In genomic region chr20:7924692-7925091, GRCh38 we compare ENCODE assay signal across 11 cellular contexts. TPM values are rescaled to one million over a fixed set of nuclear protein-coding genes. Genes with fewer than 3 reads are reported as not detected.
DNase-seq lines count a peak whose midpoint lies in the region; ATAC-seq, FAIRE-seq and TF ChIP-seq lines count a peak whose summit lies in the region.
"Had no signal": no experiment of that assay in that cellular context is flagged by ENCODE, and none has a peak within 500 bp of the region (broad histone marks: within the 10 kb centered on the region; RNA-seq: fewer than 3 reads in every experiment).

No MANE protein-coding gene starts in this region.

- WGBS in GM12878 (ENCODE audit: insufficient coverage, insufficient replicate concordance, low lambda C conversion rate, missing lambda C conversion rate): 16% methylated on average over 3 of the region's 3 CpGs

- no peak; a peak in 1 of 4 replicates for TF ChIP-seq EP300 in GM12878 (IDR thresholded peaks at IDR 0.05; ENCODE audit: borderline replicate concordance in 1 of 2, control insufficient read depth in 1 of 2, low read depth in 2 of 2, low read length in 2 of 2)

- CTCF ChIA-PET in GM12878 (lab: Yijun Ruan, JAX): interaction anchor here (0.9 to 2.4 kb wide), 4 partner anchors 12 to 797 kb away, joined by 3 to 9 read pairs (median 6); no protein-coding TSS in a partner anchor

- in situ Hi-C loops in GM12878 (cut with MboI): no loop called here

- H3K79me2 ChIP-seq in GM12878 (ENCODE audit: control insufficient read depth, insufficient read depth, low read length) (no peaks in the 10 kb centered on the region), MM.1S (ENCODE audit: low read length) (no peaks in the 10 kb centered on the region)

- POLR2A ChIA-PET in GM12878 (lab: Charles Lee): no interaction called here

- H3K9ac ChIP-seq in GM12878 (ENCODE audit: control insufficient read depth, insufficient read depth, low read length): no peak overlapping the region
- no peak overlapping the region for H3K9ac ChIP-seq in MM.1S (ENCODE audit: low read length)

- RAD21 ChIA-PET in GM12878 (lab: Charles Lee; ENCODE audit: unreplicated experiment): no interaction called here

- ATAC-seq in GM12878 (peak; percentile 89), left lung (peak; percentile 24)

- H3K4me3 ChIP-seq in GM12878 (no peak overlapping the region), left lung (no peak overlapping the region), MM.1S (ENCODE audit: low read length) (no peak overlapping the region)

- H3K9me3 ChIP-seq in GM12878 (replicated peaks; ENCODE audit: control insufficient read depth, insufficient read depth, low read length) (no peaks in the 10 kb centered on the region), left lung (peaks cover 0 to 3% of the 10 kb centered on the region in 2 donors), MM.1S (replicated peaks; ENCODE audit: insufficient read depth, low read length) (no peaks in the 10 kb centered on the region)

- no peaks in the 10 kb centered on the region for H4K20me1 ChIP-seq in GM12878 (ENCODE audit: control insufficient read depth, insufficient read depth)
- H4K20me1 ChIP-seq in MM.1S (ENCODE audit: insufficient read depth, low read length): no peaks in the 10 kb centered on the region

- SMC1A ChIA-PET in GM12878 (lab: Charles Lee; ENCODE audit: uncharacterized antibody, unreplicated experiment): interaction anchor here (1.3 to 3.8 kb wide), 3 partner anchors 12 to 105 kb away, joined by 3 to 18 read pairs (median 3); no protein-coding TSS in a partner anchor

- no peak for TF ChIP-seq POLR2A in GM12878 (IDR thresholded peaks at IDR 0.05; ENCODE audit: low read depth, low read length)

- H3K4me2 ChIP-seq in GM12878 (ENCODE audit: control insufficient read depth, insufficient read depth) (no peak overlapping the region), MM.1S (ENCODE audit: low read depth, low read length) (no peak overlapping the region)

- H3K27ac ChIP-seq in GM12878 (ENCODE audit: control insufficient read depth, insufficient read depth) (no peak overlapping the region), left lung (no peak overlapping the region), MM.1S (ENCODE audit: low read length) (no peak overlapping the region)

- H3F3A ChIP-seq in MM.1S (ENCODE audit: insufficient read depth, low read length): no peaks in the 10 kb centered on the region

- FAIRE-seq in GM12878 (lab: Jason Lieb, UNC): no peak

- intact Hi-C loops in GM12878 (cut with micrococcal nuclease; ENCODE audit: unreplicated experiment): no loop called here
- intact Hi-C loops in left lung (cut with DNase I): no loop called here

- H3K36me3 ChIP-seq in GM12878 (ENCODE audit: control insufficient read depth in 2 of 2, insufficient read depth in 2 of 2, low read length in 1 of 2) (no peaks in the 10 kb centered on the region), left lung (no peaks in the 10 kb centered on the region), MM.1S (replicated peaks; ENCODE audit: insufficient read depth, low read length) (no peaks in the 10 kb centered on the region)

- TF ChIP-seq RAD21 in GM12878 (IDR thresholded peaks at IDR 0.05; ENCODE audit: insufficient read depth, low read depth, low read length): no peak

- H2AFZ ChIP-seq in GM12878 (ENCODE audit: control insufficient read depth, low read depth, low read length) (no peak overlapping the region), MM.1S (ENCODE audit: low read length) (no peak overlapping the region)

- no peaks in the 10 kb centered on the region for H3K9me2 ChIP-seq in MM.1S (replicated peaks; ENCODE audit: insufficient read depth, low read length)

- DNase-seq in AG20443 (ENCODE audit: low spot score) (peak; percentile 69), HS-27A (ENCODE audit: low read depth) (peak; percentile 90), GM12878 (ENCODE audit: low read depth, low spot score) (no peak), left lung (no peak), MM.1S (no peak), occipital lobe (lab: John Stamatoyannopoulos, UW) (no peak), COR-L47 (lab: John Stamatoyannopoulos, UW) (no peak)
- DNase-seq in activated naive CD4-positive, alpha-beta T cell treated with anti-CD3 and anti-CD28 coated beads, Interleukin-2, amount 50 U/mL, for 16 hours: no peak
- DNase-seq: activated T-cell treated with anti-CD3 and anti-CD28 coated beads, Interleukin-2, amount 50 U/mL, for 72 hours; NCI-H1436 treated with DMSO at 0.1 percent for 48 hours had no signal

- TF ChIP-seq CTCF in GM12878 (IDR thresholded peaks at IDR 0.05 in 2 of 3, conservative IDR thresholded peaks at IDR 0.05 in 1 of 3; ENCODE audit: control insufficient read depth in 2 of 3, extremely low read depth in 1 of 3, insufficient read depth in 1 of 3, low read depth in 3 of 3, low read length in 3 of 3) (no peak), left lung (IDR thresholded peaks at IDR 0.05) (no peak), MM.1S (IDR thresholded peaks at IDR 0.05; ENCODE audit: low read length) (no peak)

- H3K27me3 ChIP-seq in GM12878 (replicated peaks in 1 of 2; ENCODE audit: control insufficient read depth in 2 of 2, insufficient read depth in 2 of 2, low read length in 1 of 2) (no peaks in the 10 kb centered on the region), left lung (no peaks in the 10 kb centered on the region), MM.1S (replicated peaks; ENCODE audit: insufficient read depth, low read length) (no peaks in the 10 kb centered on the region)

- H3K4me1 ChIP-seq in GM12878 (ENCODE audit: control insufficient read depth, insufficient read depth, low read length): no peaks in the 10 kb centered on the region
- H3K4me1 ChIP-seq in left lung: peaks cover 0 to 5% of the 10 kb centered on the region in 2 donors
- H3K4me1 ChIP-seq in MM.1S (ENCODE audit: low read length): no peaks in the 10 kb centered on the region

- no TSS peak for BruUV-seq in GM12878 (replicated peaks; lab: Mats Ljungman, UMichigan)

TF ChIP-seq in GM12878, 131 proteins besides CTCF, POLR2A, EP300 and RAD21:
- TF ChIP-seq ETV6 (conservative IDR thresholded peaks at IDR 0.05 in 1 of 2, IDR thresholded peaks at IDR 0.05 in 1 of 2; ENCODE audit: borderline replicate concordance in 1 of 2, low read depth in 1 of 2) (peak in 1 of 2 experiments; percentile 55; a peak in 1 of 4 replicates), FOXM1 (IDR thresholded peaks at IDR 0.05; ENCODE audit: low read depth, low read length) (peak; percentile 60; the same call in 1 of the 2 replicates), ATF2 (IDR thresholded peaks at IDR 0.05; ENCODE audit: low read length) (peak; percentile 82), TCF7 (IDR thresholded peaks at IDR 0.05; ENCODE audit: borderline replicate concordance) (peak; percentile 56; the same call in 1 of the 2 replicates), TCF3 (IDR thresholded peaks at IDR 0.05; ENCODE audit: borderline replicate concordance, insufficient read depth, low read depth, low read length) (no peak), CREB1 (IDR thresholded peaks at IDR 0.05; ENCODE audit: low read depth) (peak; percentile 86), NFIC (IDR thresholded peaks at IDR 0.05; ENCODE audit: low read depth, low read length) (peak; percentile 86; the same call in 1 of the 2 replicates), GABPA (IDR thresholded peaks at IDR 0.05; ENCODE audit: low read depth) (peak; percentile 40; the same call in 1 of the 2 replicates), RUNX3 (IDR thresholded peaks at IDR 0.05; ENCODE audit: low read length) (peak; percentile 72; the same call in 1 of the 2 replicates), SP1 (IDR thresholded peaks at IDR 0.05; ENCODE audit: low read depth, low read length) (no peak), JUNB (IDR thresholded peaks at IDR 0.05) (peak; percentile 88), ATF7 (IDR thresholded peaks at IDR 0.05; ENCODE audit: low read depth) (peak; percentile 82), CREM (IDR thresholded peaks at IDR 0.05; ENCODE audit: low read depth) (peak; percentile 78), MYB (IDR thresholded peaks at IDR 0.05; ENCODE audit: borderline replicate concordance, low read depth, low read length) (no peak)

RNA-seq across cellular contexts. Expression of gene HAO1, which starts 15.6 kb away (rescaled TPM):
- not detected in 2 replicates for total RNA-seq in GM12878 (2013; cell fraction: nucleolus; rRNA removed)
- total RNA-seq in GM12878 (2014; rRNA removed): not detected in 2 replicates
- total RNA-seq in GM12878 (2014; rRNA removed; fragmentation: Illumina TruSeq; extraction: Trizol): not detected in 2 replicates
- total RNA-seq in GM12878 (2021): not detected in 2 replicates
- polyA plus RNA-seq in GM12878 (2011; ENCODE audit: low read depth): not detected
- not detected in 2 replicates for polyA plus RNA-seq in GM12878 (2011; rRNA removed)
- not detected in 2 replicates for polyA plus RNA-seq in GM12878 (2011; cell fraction: cytosol; rRNA removed)
- polyA plus RNA-seq in GM12878 (2011; cell fraction: nucleus; rRNA removed): not detected in 2 replicates
- polyA plus RNA-seq in GM12878 (2012): not detected in 2 replicates
- 0.03 TPM in 1 of 2 replicates, not detected in the other for polyA plus RNA-seq in GM12878 (2014; fragmentation: Illumina TruSeq; extraction: Trizol)
- polyA plus RNA-seq in GM12878 (2014; fragmentation: Nextera tagmentation; extraction: Ambion mirVana): under 1 TPM; 0.05 to 0.29 TPM
- polyA plus RNA-seq in GM12878 (2014; rRNA removed): not detected in 2 replicates
- not detected for polyA plus RNA-seq in GM12878 (2016; fragmentation: Nextera tagmentation; extraction: Ambion mirVana)
- polyA minus RNA-seq in GM12878 (2011; rRNA and poly(A)+ RNA removed): not detected in 2 replicates
- polyA minus RNA-seq in GM12878 (2011; cell fraction: cytosol; rRNA and poly(A)+ RNA removed): not detected in 2 replicates
- polyA minus RNA-seq in GM12878 (2011; cell fraction: nucleus; rRNA and poly(A)+ RNA removed): not detected in 2 replicates
- not detected for total RNA-seq in left lung
- total RNA-seq in occipital lobe: not detected
- total RNA-seq: activated T-cell treated with anti-CD3 and anti-CD28 coated beads, Interleukin-2, amount 50 U/mL, for 72 hours; T-helper 1 cell treated with Interleukin-12 subunit alpha and Interleukin-12 subunit beta and Interleukin-4 antibody, amounts not matched to agents 30 ng/mL and 1 ng/mL, for 36 hours had no signal

Comparison
In these comparisons a context has a peak if more than half of its experiments do, and no peak if none do; other contexts are left out.
1. DNase-seq: peak in AG20443 (single experiment) and HS-27A (single experiment); none in GM12878 (single experiment), left lung (0 of 2), MM.1S (single experiment), activated naive CD4-positive, alpha-beta T cell treated with anti-CD3 and anti-CD28 coated beads, Interleukin-2, amount 50 U/mL, for 16 hours (single experiment), occipital lobe (single experiment) and COR-L47 (single experiment).